Comparison of ENCODE assay signal across 1 cellular context in the genomic region with DNA sequence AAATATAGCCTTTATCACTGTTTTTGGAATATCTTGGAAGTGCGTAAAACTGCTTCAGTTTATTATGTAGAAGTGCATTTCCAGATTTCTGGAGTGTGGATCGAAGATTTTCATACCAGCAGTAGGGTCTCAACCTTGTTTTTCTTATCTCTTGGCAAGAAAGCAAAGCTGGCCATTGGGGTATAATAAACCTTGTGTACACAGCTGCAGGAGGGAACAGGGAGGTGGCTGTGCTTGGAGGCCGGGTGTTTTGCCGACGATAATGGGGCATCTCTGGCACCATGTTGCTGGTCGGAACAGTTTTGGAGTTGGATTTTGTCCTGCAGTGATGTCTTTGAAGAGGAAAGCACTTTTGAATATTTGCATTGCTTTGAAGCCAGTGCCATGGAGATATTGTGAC.
TF ChIP-seq lines count a peak whose summit lies in the region.

No MANE protein-coding gene starts in this region.

TF ChIP-seq in GM23338, 12 proteins besides CTCF, POLR2A, EP300 and RAD21 (continued from another document):
- no peak for TF ChIP-seq REST (IDR thresholded peaks at IDR 0.05; ENCODE audit: unreplicated experiment)
- TF ChIP-seq NANOG (IDR thresholded peaks at IDR 0.05; ENCODE audit: borderline replicate concordance) = no peak
- TF ChIP-seq ZNF114 (CRISPR knock-in tag; IDR thresholded peaks at IDR 0.05) = no peak
- no peak for TF ChIP-seq STAT1 (IDR thresholded peaks at IDR 0.05; ENCODE audit: unreplicated experiment)
- TF ChIP-seq, protein P1, sequence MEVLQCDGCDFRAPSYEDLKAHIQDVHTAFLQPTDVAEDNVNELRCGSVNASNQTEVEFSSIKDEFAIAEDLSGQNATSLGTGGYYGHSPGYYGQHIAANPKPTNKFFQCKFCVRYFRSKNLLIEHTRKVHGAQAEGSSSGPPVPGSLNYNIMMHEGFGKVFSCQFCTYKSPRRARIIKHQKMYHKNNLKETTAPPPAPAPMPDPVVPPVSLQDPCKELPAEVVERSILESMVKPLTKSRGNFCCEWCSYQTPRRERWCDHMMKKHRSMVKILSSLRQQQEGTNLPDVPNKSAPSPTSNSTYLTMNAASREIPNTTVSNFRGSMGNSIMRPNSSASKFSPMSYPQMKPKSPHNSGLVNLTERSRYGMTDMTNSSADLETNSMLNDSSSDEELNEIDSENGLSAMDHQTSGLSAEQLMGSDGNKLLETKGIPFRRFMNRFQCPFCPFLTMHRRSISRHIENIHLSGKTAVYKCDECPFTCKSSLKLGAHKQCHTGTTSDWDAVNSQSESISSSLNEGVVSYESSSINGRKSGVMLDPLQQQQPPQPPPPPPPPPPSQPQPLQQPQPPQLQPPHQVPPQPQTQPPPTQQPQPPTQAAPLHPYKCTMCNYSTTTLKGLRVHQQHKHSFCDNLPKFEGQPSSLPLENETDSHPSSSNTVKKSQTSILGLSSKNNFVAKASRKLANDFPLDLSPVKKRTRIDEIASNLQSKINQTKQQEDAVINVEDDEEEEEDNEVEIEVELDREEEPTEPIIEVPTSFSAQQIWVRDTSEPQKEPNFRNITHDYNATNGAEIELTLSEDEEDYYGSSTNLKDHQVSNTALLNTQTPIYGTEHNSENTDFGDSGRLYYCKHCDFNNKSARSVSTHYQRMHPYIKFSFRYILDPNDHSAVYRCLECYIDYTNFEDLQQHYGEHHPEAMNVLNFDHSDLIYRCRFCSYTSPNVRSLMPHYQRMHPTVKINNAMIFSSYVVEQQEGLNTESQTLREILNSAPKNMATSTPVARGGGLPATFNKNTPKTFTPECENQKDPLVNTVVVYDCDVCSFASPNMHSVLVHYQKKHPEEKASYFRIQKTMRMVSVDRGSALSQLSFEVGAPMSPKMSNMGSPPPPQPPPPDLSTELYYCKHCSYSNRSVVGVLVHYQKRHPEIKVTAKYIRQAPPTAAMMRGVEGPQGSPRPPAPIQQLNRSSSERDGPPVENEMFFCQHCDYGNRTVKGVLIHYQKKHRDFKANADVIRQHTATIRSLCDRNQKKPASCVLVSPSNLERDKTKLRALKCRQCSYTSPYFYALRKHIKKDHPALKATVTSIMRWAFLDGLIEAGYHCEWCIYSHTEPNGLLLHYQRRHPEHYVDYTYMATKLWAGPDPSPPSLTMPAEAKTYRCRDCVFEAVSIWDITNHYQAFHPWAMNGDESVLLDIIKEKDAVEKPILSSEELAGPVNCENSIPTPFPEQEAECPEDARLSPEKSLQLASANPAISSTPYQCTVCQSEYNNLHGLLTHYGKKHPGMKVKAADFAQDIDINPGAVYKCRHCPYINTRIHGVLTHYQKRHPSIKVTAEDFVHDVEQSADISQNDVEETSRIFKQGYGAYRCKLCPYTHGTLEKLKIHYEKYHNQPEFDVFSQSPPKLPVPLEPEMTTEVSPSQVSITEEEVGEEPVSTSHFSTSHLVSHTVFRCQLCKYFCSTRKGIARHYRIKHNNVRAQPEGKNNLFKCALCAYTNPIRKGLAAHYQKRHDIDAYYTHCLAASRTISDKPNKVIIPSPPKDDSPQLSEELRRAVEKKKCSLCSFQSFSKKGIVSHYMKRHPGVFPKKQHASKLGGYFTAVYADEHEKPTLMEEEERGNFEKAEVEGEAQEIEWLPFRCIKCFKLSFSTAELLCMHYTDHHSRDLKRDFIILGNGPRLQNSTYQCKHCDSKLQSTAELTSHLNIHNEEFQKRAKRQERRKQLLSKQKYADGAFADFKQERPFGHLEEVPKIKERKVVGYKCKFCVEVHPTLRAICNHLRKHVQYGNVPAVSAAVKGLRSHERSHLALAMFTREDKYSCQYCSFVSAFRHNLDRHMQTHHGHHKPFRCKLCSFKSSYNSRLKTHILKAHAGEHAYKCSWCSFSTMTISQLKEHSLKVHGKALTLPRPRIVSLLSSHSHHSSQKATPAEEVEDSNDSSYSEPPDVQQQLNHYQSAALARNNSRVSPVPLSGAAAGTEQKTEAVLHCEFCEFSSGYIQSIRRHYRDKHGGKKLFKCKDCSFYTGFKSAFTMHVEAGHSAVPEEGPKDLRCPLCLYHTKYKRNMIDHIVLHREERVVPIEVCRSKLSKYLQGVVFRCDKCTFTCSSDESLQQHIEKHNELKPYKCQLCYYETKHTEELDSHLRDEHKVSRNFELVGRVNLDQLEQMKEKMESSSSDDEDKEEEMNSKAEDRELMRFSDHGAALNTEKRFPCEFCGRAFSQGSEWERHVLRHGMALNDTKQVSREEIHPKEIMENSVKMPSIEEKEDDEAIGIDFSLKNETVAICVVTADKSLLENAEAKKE (CRISPR knock-in tag; IDR thresholded peaks at IDR 0.05) = no peak
- TF ChIP-seq ZNF331 (CRISPR knock-in tag; IDR thresholded peaks at IDR 0.05; ENCODE audit: low read depth) = no peak
- no peak for TF ChIP-seq EZH2phosphoT487 (IDR thresholded peaks at IDR 0.05; ENCODE audit: unreplicated experiment)
- TF ChIP-seq CREB1 (CRISPR knock-in tag; IDR thresholded peaks at IDR 0.05; ENCODE audit: low read depth) = no peak
- TF ChIP-seq EZH2 (IDR thresholded peaks at IDR 0.05; ENCODE audit: low read depth, unreplicated experiment) = no peak
TF ChIP-seq in GM23338: peak in this region for 0.
